Comparison of ENCODE assay signal across 10 cellular contexts in the genomic region with DNA sequence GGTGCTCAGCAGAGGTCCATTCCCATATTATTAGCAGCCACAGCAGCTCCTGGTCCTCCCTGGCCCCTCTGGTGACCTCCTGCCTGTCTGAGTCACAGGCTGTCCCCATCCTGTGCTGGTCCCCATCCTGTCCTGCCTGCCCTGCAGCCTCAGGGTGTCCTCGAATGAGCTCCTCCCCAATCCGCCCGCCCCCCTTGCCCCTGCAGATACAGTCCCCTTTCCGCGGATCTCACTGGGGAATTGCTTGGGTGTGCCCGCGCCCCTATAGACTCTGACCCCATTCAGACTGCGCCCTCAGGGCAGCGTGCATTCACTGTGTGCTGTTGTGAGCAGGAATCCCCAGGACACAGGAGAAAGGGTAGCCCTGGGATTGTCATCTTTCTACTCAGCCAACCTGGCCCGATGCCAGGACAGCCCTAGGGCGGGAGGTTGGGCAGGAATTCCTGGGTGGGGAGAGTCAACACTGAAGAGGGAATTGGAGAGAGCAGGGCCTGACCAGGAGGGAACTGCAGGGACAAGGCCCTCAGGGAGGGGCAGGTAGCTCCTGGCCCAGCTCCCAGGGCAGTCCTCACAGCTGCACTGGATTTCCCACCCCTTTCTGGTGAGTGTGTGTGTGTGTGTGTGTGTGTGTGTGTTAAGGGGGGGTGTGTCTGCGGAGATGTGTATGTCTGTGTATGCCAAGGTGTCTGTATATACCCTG. TPM values are rescaled to one million over a fixed set of nuclear protein-coding genes. Genes with fewer than 3 reads are reported as not detected.
DNase-seq lines count a peak whose midpoint lies in the region; ATAC-seq and TF ChIP-seq lines count a peak whose summit lies in the region.
"Had no signal": no experiment of that assay in that cellular context is flagged by ENCODE, and none has a peak within 500 bp of the region (broad histone marks: within the 10 kb centered on the region; RNA-seq: fewer than 3 reads in every experiment).

No MANE protein-coding gene starts in this region.

- no peaks in the 10 kb centered on the region for H3F3A ChIP-seq in GM23248 (ENCODE audit: insufficient read depth)

- H2AFZ ChIP-seq in GM23248 (no peak overlapping the region), osteoblast (ENCODE audit: low read length) (no peak overlapping the region)

- H3K79me2 ChIP-seq in GM23248 (ENCODE audit: insufficient read depth) (no peaks in the 10 kb centered on the region), osteoblast (ENCODE audit: insufficient read depth, low read length) (no peaks in the 10 kb centered on the region)

- TF ChIP-seq CTCF in osteoblast (IDR thresholded peaks at IDR 0.05; ENCODE audit: extremely low read depth, low read depth, low read length) (no peak), ascending aorta (IDR thresholded peaks at IDR 0.05) (no peak)

- intact Hi-C loops in ascending aorta (cut with DNase I): no loop called here

- no peak overlapping the region for H3K4me2 ChIP-seq in GM23248 (ENCODE audit: unreplicated experiment)
- H3K4me2 ChIP-seq in osteoblast (ENCODE audit: insufficient read depth, low read length): no peak overlapping the region

- no peak overlapping the region for H3K9ac ChIP-seq in GM23248

- H3K4me1 ChIP-seq in GM23248 (ENCODE audit: insufficient read depth) (no peaks in the 10 kb centered on the region), osteoblast (ENCODE audit: insufficient read depth, low read length) (no peaks in the 10 kb centered on the region), ascending aorta (no peaks in the 10 kb centered on the region)

- ATAC-seq in HG02678 (IDR thresholded peaks at IDR 0.05; ENCODE audit: unreplicated experiment) (no peak), GM18873 (IDR thresholded peaks at IDR 0.05; ENCODE audit: low FRiP score, unreplicated experiment) (no peak)

- DNase-seq in GM23248 (peak; percentile 64), NCI-H345 treated with DMSO at 0.1 percent for 48 hours (lab: John Stamatoyannopoulos, UW; ENCODE audit: unreplicated experiment) (peak; percentile 94), dermis blood vessel endothelial cell (peak; percentile 33), osteoblast (ENCODE audit: insufficient read length, low spot score, missing footprints) (peak; percentile 88), ascending aorta (ENCODE audit: low spot score in 2 of 2) (no peak), middle frontal gyrus (ENCODE audit: extremely low spot score, low spot score) (no peak)
- DNase-seq: stimulated activated CD8-positive, alpha-beta memory T cell treated with anti-CD3 and anti-CD28 coated beads, Interleukin-4, amount 100 ng/mL, for 48 hours had no signal

- H3K27me3 ChIP-seq in GM23248 (replicated peaks; ENCODE audit: insufficient read depth): no peaks in the 10 kb centered on the region; the same call in 1 of the 2 replicates
- H3K27me3 ChIP-seq in osteoblast (ENCODE audit: insufficient read depth, low read length): peaks cover 1% of the 10 kb centered on the region
- H3K27me3 ChIP-seq in ascending aorta: no peaks in the 10 kb centered on the region

- no peaks in the 10 kb centered on the region for H3K36me3 ChIP-seq in GM23248 (ENCODE audit: low read depth)
- no peaks in the 10 kb centered on the region for H3K36me3 ChIP-seq in osteoblast (ENCODE audit: insufficient read depth, low read length)
- no peaks in the 10 kb centered on the region for H3K36me3 ChIP-seq in ascending aorta

- 70 to 76% methylated on average over 11 to 12 of the region's 12 CpGs for WGBS in GM23248 (ENCODE audit: low coverage in 1 of 2, low lambda C conversion rate in 2 of 2, missing lambda C conversion rate in 2 of 2), 2 experiments

- no peaks in the 10 kb centered on the region for H3K9me3 ChIP-seq in GM23248 (ENCODE audit: low read depth)
- peaks cover 7% of the 10 kb centered on the region for H3K9me3 ChIP-seq in osteoblast (ENCODE audit: low read depth, low read length)
- H3K9me3 ChIP-seq in ascending aorta: no peaks in the 10 kb centered on the region

- in situ Hi-C loops in GM23248 (cut with MboI): no loop called here

- H4K20me1 ChIP-seq in GM23248 (ENCODE audit: insufficient read depth) (no peaks in the 10 kb centered on the region), osteoblast (ENCODE audit: insufficient read depth, low read length) (no peaks in the 10 kb centered on the region)

- H3K9me2 ChIP-seq in GM23248 (ENCODE audit: insufficient read depth): no peaks in the 10 kb centered on the region

- H3K4me3 ChIP-seq in GM23248: no peak overlapping the region
- H3K4me3 ChIP-seq in osteoblast (ENCODE audit: insufficient read depth, low read length): no peak overlapping the region
- no peak overlapping the region for H3K4me3 ChIP-seq in ascending aorta

- H3K27ac ChIP-seq in GM23248 (no peak overlapping the region), osteoblast (ENCODE audit: low read depth, low read length) (no peak overlapping the region), ascending aorta (no peak overlapping the region)

RNA-seq across cellular contexts. Expression of a gene that starts 1.1 kb away (rescaled TPM):
- total RNA-seq in GM23248 (2014; rRNA removed; shearing (Covaris generic)): not detected in 2 replicates
- not detected in 2 replicates for polyA plus RNA-seq in GM23248 (2016; fragmentation: Nextera tagmentation; extraction: Ambion mirVana)
- not detected in 2 replicates for total RNA-seq in dermis blood vessel endothelial cell
- total RNA-seq in osteoblast: not detected in 2 replicates
- total RNA-seq in ascending aorta: not detected
- total RNA-seq: LHCN-M2 had no signal

RNA-seq across cellular contexts. Expression of a gene that starts 12.5 kb away (rescaled TPM):
- not detected in 2 replicates for total RNA-seq in GM23248 (2014; rRNA removed; shearing (Covaris generic))
- not detected in 2 replicates for polyA plus RNA-seq in GM23248 (2016; fragmentation: Nextera tagmentation; extraction: Ambion mirVana)
- not detected in 2 replicates for total RNA-seq in dermis blood vessel endothelial cell
- total RNA-seq in osteoblast: not detected in 2 replicates
- total RNA-seq in ascending aorta: not detected
- total RNA-seq: LHCN-M2 had no signal

Comparison
In these comparisons a context has a peak if more than half of its experiments do, and no peak if none do; other contexts are left out.
1. DNase-seq: peak in GM23248 (single experiment), NCI-H345 treated with DMSO at 0.1 percent for 48 hours (single experiment), dermis blood vessel endothelial cell (single experiment) and osteoblast (single experiment); none in ascending aorta (0 of 2) and middle frontal gyrus (single experiment).